19 cellular contexts compared by ENCODE assay signal in genomic region chr20:47338131-47338628, GRCh38. TPM values are rescaled to one million over a fixed set of nuclear protein-coding genes. Genes with fewer than 3 reads are reported as not detected.
DNase-seq lines count a peak whose midpoint lies in the region; ATAC-seq and TF ChIP-seq lines count a peak whose summit lies in the region.
"Had no signal": no experiment of that assay in that cellular context is flagged by ENCODE, and none has a peak within 500 bp of the region (broad histone marks: within the 10 kb centered on the region; RNA-seq: fewer than 3 reads in every experiment).

No MANE protein-coding gene starts in this region.

- no peak overlapping the region for H2BK20ac ChIP-seq in H9 (ENCODE audit: low read depth, low read length, poor library complexity, severe bottlenecking)

- no peak overlapping the region for H3K4me3 ChIP-seq in iPS-18a (ENCODE audit: low read length)
- no peak overlapping the region for H3K4me3 ChIP-seq in gastrocnemius medialis
- H3K4me3 ChIP-seq: breast epithelium, vagina had no signal

- H3K4me1 Mint-ChIP-seq in H9: peaks cover 49 to 56% of the 10 kb centered on the region in 2 experiments

- H3K23me2 ChIP-seq in H9 (ENCODE audit: insufficient read length, low read depth, low read length, poor library complexity, severe bottlenecking): no peaks in the 10 kb centered on the region

- H3K23ac ChIP-seq in H9 (ENCODE audit: insufficient read length, low read depth, low read length): no peak overlapping the region

- TF ChIP-seq CTCF in H9 (conservative IDR thresholded peaks at IDR 0.05) (no peak), gastrocnemius medialis (IDR thresholded peaks at IDR 0.05 in 4 of 5, conservative IDR thresholded peaks at IDR 0.05 in 1 of 5) (no peak)

- H3K9ac ChIP-seq in H9 (ENCODE audit: extremely low read depth, insufficient read length, low read length): no peak overlapping the region
- H3K9ac ChIP-seq in iPS-18a (ENCODE audit: low read length): no peak overlapping the region

- H3K27ac Mint-ChIP-seq in H9: peak overlapping the region; percentile 49 to 94 (median 91)

- H2BK5ac ChIP-seq in H9 (ENCODE audit: insufficient read length, low read length): no peak overlapping the region

- H4K5ac ChIP-seq in H9 (ENCODE audit: insufficient read length, low read depth, low read length): no peak overlapping the region

- WGBS in H9 (ENCODE audit: extremely low coverage, insufficient read length, low lambda C conversion rate): no CpG with 5 or more reads among the region's 11 CpGs

- H4K8ac ChIP-seq in H9 (replicated peaks; ENCODE audit: insufficient read length, low read depth, low read length): no peak overlapping the region

- H3K27me3 ChIP-seq in H9 (ENCODE audit: insufficient read depth, low read length) (no peaks in the 10 kb centered on the region), iPS-18a (ENCODE audit: control insufficient read depth, insufficient read depth, low read length) (no peaks in the 10 kb centered on the region), gastrocnemius medialis (no peaks in the 10 kb centered on the region)
- H3K27me3 ChIP-seq: breast epithelium, vagina had no signal

- H3K9me3 ChIP-seq in H9 (ENCODE audit: control insufficient read depth, low read depth, low read length): no peaks in the 10 kb centered on the region
- no peaks in the 10 kb centered on the region for H3K9me3 ChIP-seq in iPS-18a (ENCODE audit: control insufficient read depth, low read depth, low read length)
- H3K9me3 ChIP-seq in gastrocnemius medialis: no peaks in the 10 kb centered on the region
- H3K9me3 ChIP-seq: breast epithelium, vagina had no signal

- H3K36me3 ChIP-seq in iPS-18a (ENCODE audit: control insufficient read depth, low read depth, low read length) (peaks cover 27% of the 10 kb centered on the region), gastrocnemius medialis (no peaks in the 10 kb centered on the region)
- H3K36me3 ChIP-seq: breast epithelium, vagina had no signal

- no peak overlapping the region for H2BK12ac ChIP-seq in H9 (ENCODE audit: insufficient read length, low read depth, low read length)

- no peak overlapping the region for H2BK15ac ChIP-seq in H9 (ENCODE audit: low read depth, low read length)

- H3K18ac ChIP-seq in H9 (ENCODE audit: insufficient read length, low read depth, low read length): no peak overlapping the region

- H3K4me2 ChIP-seq in H9 (ENCODE audit: insufficient read depth, insufficient read length, low read length): no peak overlapping the region

- no peaks in the 10 kb centered on the region for H3K27me3 Mint-ChIP-seq in H9 (ENCODE audit: low read depth)

- peaks cover 20 to 68% (median 40%) of the 10 kb centered on the region in 3 experiments for H3K36me3 Mint-ChIP-seq in H9 (ENCODE audit: insufficient read depth in 1 of 3, low read depth in 3 of 3)

- H3K4ac ChIP-seq in H9 (ENCODE audit: low read depth, low read length): no peak overlapping the region

- in situ Hi-C loops in gastrocnemius medialis (cut with MboI; ENCODE audit: low sequenced_read_pairs in 4 of 4): no loop called here

- H3K14ac ChIP-seq in H9 (ENCODE audit: insufficient read depth, low read length): no peak overlapping the region

- H3K27ac ChIP-seq in H9 (ENCODE audit: insufficient read length, low read depth, low read length) (no peak overlapping the region), caudate nucleus (ENCODE audit: low read depth, low read length) (peak overlapping the region; percentile 48), iPS-18a (ENCODE audit: low read length) (peak overlapping the region; percentile 31), gastrocnemius medialis (peak overlapping the region; percentile 78 to 91 (median 83))
- H3K27ac ChIP-seq: vagina had no signal

- intact Hi-C loops in gastrocnemius medialis (cut with DNase I; ENCODE audit: low total_unique reads): no loop called here

- no peak overlapping the region for H2AK5ac ChIP-seq in H9 (ENCODE audit: insufficient read length, low read length)

- H3K4me1 ChIP-seq in H9 (ENCODE audit: insufficient read depth, low read length) (peaks cover 24% of the 10 kb centered on the region), iPS-18a (ENCODE audit: control insufficient read depth, low read depth, low read length) (peaks cover 30% of the 10 kb centered on the region), gastrocnemius medialis (peaks cover 41 to 60% of the 10 kb centered on the region in 2 donors)

- no peak for ATAC-seq in gastrocnemius medialis
- ATAC-seq: activated CD4-positive, CD25-positive, alpha-beta regulatory T cell treated with anti-CD3 and anti-CD28 coated beads, Interleukin-2, amount 50 U/mL, for 24 hours; left colon had no signal

- H4K20me1 ChIP-seq in H9 (ENCODE audit: control insufficient read depth, insufficient read depth, insufficient read length): peaks cover 2% of the 10 kb centered on the region

- H2AFZ ChIP-seq in H9 (ENCODE audit: low read length): no peak overlapping the region

- DNase-seq in H9 (no peak), caudate nucleus (lab: John Stamatoyannopoulos, UW) (no peak), gastrocnemius medialis (no peak), DMS 273 treated with DMSO at 0.1 percent for 48 hours (lab: John Stamatoyannopoulos, UW) (no peak), NCI-H2171 (lab: John Stamatoyannopoulos, UW) (no peak), NCI-H82 treated with DMSO at 0.1 percent for 48 hours (lab: John Stamatoyannopoulos, UW; ENCODE audit: unreplicated experiment) (no peak)
- no peak for DNase-seq in activated CD4-positive, alpha-beta T cell treated with anti-CD3 and anti-CD28 coated beads, Interleukin-2, amount 50 U/mL, for 48 hours
- DNase-seq: activated naive CD4-positive, alpha-beta T cell treated with Interleukin-2 at 50 U/mL for 16 hours; GDM1; left colon; NCI-H1436 treated with DMSO at 0.1 percent for 48 hours; NCI-H226; NK-92 treated with Interleukin-12 subunit alpha and Interleukin-12 subunit beta, amount 100 ng/mL, for 24 hours; SHP77 treated with DMSO at 0.1 percent for 48 hours; stimulated activated naive CD4-positive, alpha-beta T cell treated with Interleukin-2 at 50 U/mL for 16 hours had no signal

- no peak for TF ChIP-seq POLR2A in gastrocnemius medialis (IDR thresholded peaks at IDR 0.05)

- H3K9me3 Mint-ChIP-seq in H9: no peaks in the 10 kb centered on the region

- H3K79me2 ChIP-seq in H9 (ENCODE audit: insufficient read depth, low read length): peaks cover 68% of the 10 kb centered on the region

- no peak overlapping the region for H3T11ph ChIP-seq in H9 (ENCODE audit: low read length)

- H3K79me1 ChIP-seq in H9 (ENCODE audit: insufficient read depth, low read depth, low read length, poor library complexity, severe bottlenecking): peaks cover 3% of the 10 kb centered on the region

- no peak overlapping the region for H4K91ac ChIP-seq in H9 (ENCODE audit: insufficient read length, low read depth, low read length)

- H2BK120ac ChIP-seq in H9 (ENCODE audit: low read depth, low read length, poor library complexity, severe bottlenecking): no peak overlapping the region

- H3K4me3 Mint-ChIP-seq in H9: no peak overlapping the region

- no peak overlapping the region for H3K56ac ChIP-seq in H9 (ENCODE audit: insufficient read length, low read depth, low read length)

RNA-seq across cellular contexts. Expression of gene ZMYND8, which starts 18.3 kb away (rescaled TPM):
- 158 and 162 TPM in 2 replicates for total RNA-seq in H9 (2021)
- 10 to 100 TPM; 15.1 to 32.2 (median 19.7) TPM for total RNA-seq in gastrocnemius medialis
